ENCODE assay signal across 17 cellular contexts in the genomic region with DNA sequence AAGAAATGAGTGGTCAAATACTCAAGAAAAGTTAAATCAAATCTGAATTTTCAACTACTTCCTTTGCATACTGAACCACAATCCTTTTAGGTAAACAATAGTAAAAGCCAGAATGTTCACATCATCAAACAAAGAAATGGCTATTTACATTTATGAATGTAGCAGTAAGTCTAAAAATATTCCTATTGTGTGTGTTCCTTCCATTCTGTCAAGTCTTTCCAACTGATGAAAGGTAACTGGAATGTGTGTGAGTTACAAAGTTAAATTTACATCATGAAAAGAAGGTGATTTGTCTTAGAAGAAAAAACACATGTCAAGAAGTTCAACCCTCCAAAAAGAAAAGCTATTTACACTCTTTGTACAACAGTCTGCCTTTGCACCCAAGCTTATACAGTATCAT.
"Had no signal": no experiment of that assay in that cellular context is flagged by ENCODE, and none has a peak within 500 bp of the region (broad histone marks: within the 10 kb centered on the region; RNA-seq: fewer than 3 reads in every experiment).

No MANE protein-coding gene starts in this region.

- H3K27me3 ChIP-seq: ascending aorta had no signal

- H3K4me3 ChIP-seq: ascending aorta had no signal

- H3K9me3 ChIP-seq: ascending aorta had no signal

- H3K4me1 ChIP-seq: ascending aorta had no signal

- H3K27ac ChIP-seq: ascending aorta had no signal

- DNase-seq: activated CD4-positive, alpha-beta memory T cell treated with anti-CD3 and anti-CD28 coated beads, Interleukin-2, amount 10 ng/mL, durations not matched to agents 7 days and 5 days; activated CD4-positive, alpha-beta T cell treated with anti-CD3 and anti-CD28 coated beads for 36 hours; activated CD4-positive, alpha-beta T cell treated with anti-CD3 and anti-CD28 coated beads, Interleukin-2, amount 50 U/mL, for 1 hour; activated T-cell treated with anti-CD3 and anti-CD28 coated beads, Interleukin-2, amount 50 U/mL, for 1 hour; amniotic stem cell; central memory CD4-positive, alpha-beta T cell; MM.1S; NCI-H1105 treated with DMSO at 0.1 percent for 48 hours; NCI-H1436 treated with DMSO at 0.1 percent for 48 hours; NCI-H187; NCI-H2081; NCI-H510A treated with DMSO at 0.1 percent for 48 hours; NCI-H69; SHP77; T-helper 17 cell; T1000 had no signal

- ATAC-seq: activated CD4-positive, alpha-beta T cell treated with anti-CD3 and anti-CD28 coated beads for 36 hours; T-helper 17 cell had no signal
